In genomic region chr17:74276051-74276476, GRCh38 we compare ENCODE assay signal across 1 cellular context.
TF ChIP-seq lines count a peak whose summit lies in the region.

No MANE protein-coding gene starts in this region.

TF ChIP-seq in H1, 55 proteins besides CTCF, POLR2A, EP300 and RAD21:
- no peak for TF ChIP-seq CBX5 (IDR thresholded peaks at IDR 0.05; ENCODE audit: low read depth, low read length)
- no peak for TF ChIP-seq NRF1 (IDR thresholded peaks at IDR 0.05; ENCODE audit: low read depth, low read length)
- TF ChIP-seq SAP30 (IDR thresholded peaks at IDR 0.05; ENCODE audit: insufficient read depth, insufficient replicate concordance, low read length): no peak
- no peak for TF ChIP-seq HDAC6 (IDR thresholded peaks at IDR 0.05; ENCODE audit: low read depth, low read length)
- TF ChIP-seq EGR1 (IDR thresholded peaks at IDR 0.05; ENCODE audit: borderline replicate concordance, low read depth, low read length): no peak
- no peak for TF ChIP-seq SRF (IDR thresholded peaks at IDR 0.05; ENCODE audit: low read depth, low read length)
- TF ChIP-seq SIRT6 (IDR thresholded peaks at IDR 0.05; ENCODE audit: low read length): no peak
- TF ChIP-seq GTF2F1 (IDR thresholded peaks at IDR 0.05; ENCODE audit: borderline replicate concordance, low read depth, low read length): no peak
- TF ChIP-seq RBBP5 (IDR thresholded peaks at IDR 0.05; ENCODE audit: borderline replicate concordance, low read depth, low read length): no peak
- no peak for TF ChIP-seq CHD2 (IDR thresholded peaks at IDR 0.05; ENCODE audit: low read length)
- no peak for TF ChIP-seq SUZ12 (IDR thresholded peaks at IDR 0.05; ENCODE audit: low read length)
- TF ChIP-seq TBP (IDR thresholded peaks at IDR 0.05; ENCODE audit: low read depth, low read length): no peak
